In genomic region chr6:27222971-27223370, GRCh38 we compare ENCODE assay signal across 3 cellular contexts. TPM values are rescaled to one million over a fixed set of nuclear protein-coding genes. Genes with fewer than 3 reads are reported as not detected.
"Had no signal": no experiment of that assay in that cellular context is flagged by ENCODE, and none has a peak within 500 bp of the region (broad histone marks: within the 10 kb centered on the region; RNA-seq: fewer than 3 reads in every experiment).

No MANE protein-coding gene starts in this region.

RNA-seq across cellular contexts. Expression of gene PRSS16, which starts 24.5 kb away (rescaled TPM):
- total RNA-seq: temporal lobe, thoracic aorta, tibial nerve had no signal
